1 cellular context compared by ENCODE assay signal in the genomic region with DNA sequence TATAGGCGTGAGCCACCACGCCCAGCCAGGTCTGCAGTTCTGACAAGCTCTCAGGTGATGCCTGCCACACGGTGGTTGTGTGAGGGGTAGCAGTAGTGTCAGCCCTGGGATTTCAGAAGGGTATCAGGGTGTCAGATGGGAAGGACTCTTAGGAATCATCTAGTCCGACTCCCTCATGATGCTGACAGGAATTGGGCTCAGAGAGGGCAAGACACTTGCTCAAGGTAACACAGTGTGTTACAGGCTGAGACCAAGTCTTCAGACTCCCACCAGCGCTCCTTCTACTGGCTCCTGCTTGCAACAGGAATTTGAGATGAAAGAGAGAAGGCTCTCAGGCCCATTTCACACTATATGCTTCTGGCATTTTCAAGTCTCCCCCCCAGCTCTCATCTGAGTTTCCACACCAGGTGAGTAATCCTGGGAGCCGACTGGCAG.
TF ChIP-seq lines count a peak whose summit lies in the region.

No MANE protein-coding gene starts in this region.

TF ChIP-seq in K562, 482 proteins besides CTCF, POLR2A, EP300 and RAD21 (continues in another document):
- TF ChIP-seq MED1 (CRISPR knock-in tag; IDR thresholded peaks at IDR 0.05; ENCODE audit: borderline replicate concordance) (no peak), UBTF (IDR thresholded peaks at IDR 0.05; ENCODE audit: borderline replicate concordance in 1 of 2, low read depth in 2 of 2, low read length in 2 of 2) (no peak), ZNF146 (CRISPR knock-in tag; IDR thresholded peaks at IDR 0.05; ENCODE audit: unreplicated experiment) (no peak), ZEB2 (IDR thresholded peaks at IDR 0.05) (no peak), EZH2 (IDR thresholded peaks at IDR 0.05; ENCODE audit: borderline replicate concordance, low read depth, low read length) (no peak), ZNF212 (CRISPR knock-in tag; IDR thresholded peaks at IDR 0.05) (no peak), ZNF699 (CRISPR knock-in tag; IDR thresholded peaks at IDR 0.05; ENCODE audit: insufficient replicate concordance) (no peak), ZNF77 (CRISPR knock-in tag; IDR thresholded peaks at IDR 0.05) (no peak), IRF1 (CRISPR knock-in tag; IDR thresholded peaks at IDR 0.05; ENCODE audit: borderline replicate concordance) (no peak), FOXP1 (CRISPR knock-in tag; IDR thresholded peaks at IDR 0.05) (no peak), PYGO2 (tag; IDR thresholded peaks at IDR 0.05) (no peak), E2F5 (CRISPR knock-in tag; IDR thresholded peaks at IDR 0.05) (no peak), ZFP36 (IDR thresholded peaks at IDR 0.05; ENCODE audit: low read depth, low read length, partially characterized antibody) (peak; percentile 90), GABPA (tag; conservative IDR thresholded peaks at IDR 0.05; ENCODE audit: low read depth) (no peak), ZNF324 (CRISPR knock-in tag; IDR thresholded peaks at IDR 0.05) (no peak), ZNF23 (CRISPR knock-in tag; IDR thresholded peaks at IDR 0.05) (no peak), C11orf30 (IDR thresholded peaks at IDR 0.05; ENCODE audit: low read depth) (no peak), PURB (CRISPR knock-in tag; IDR thresholded peaks at IDR 0.05; ENCODE audit: low read depth) (no peak), POLR2AphosphoS5 (IDR thresholded peaks at IDR 0.05; ENCODE audit: control insufficient read depth, insufficient read depth, low read depth, low read length) (no peak), FOXA3 (CRISPR knock-in tag; conservative IDR thresholded peaks at IDR 0.05 in 1 of 2, IDR thresholded peaks at IDR 0.05 in 1 of 2) (no peak), SMC3 (conservative IDR thresholded peaks at IDR 0.05; ENCODE audit: insufficient read depth, low read depth, low read length) (no peak), MYBL2 (IDR thresholded peaks at IDR 0.05; ENCODE audit: low read depth) (no peak), MYBL2 (CRISPR knock-in tag; IDR thresholded peaks at IDR 0.05; ENCODE audit: borderline replicate concordance) (no peak), PTBP1 (IDR thresholded peaks at IDR 0.05; ENCODE audit: low read depth, low read length) (peak; percentile 72; the same call in 1 of the 2 replicates), ARID2 (IDR thresholded peaks at IDR 0.05) (no peak), MIER1 (IDR thresholded peaks at IDR 0.05; ENCODE audit: low read depth) (peak; percentile 81), FOXM1 (IDR thresholded peaks at IDR 0.05; ENCODE audit: low read depth) (no peak), FOXM1 (CRISPR knock-in tag; IDR thresholded peaks at IDR 0.05; ENCODE audit: low read depth) (no peak), RCOR1 (IDR thresholded peaks at IDR 0.05; ENCODE audit: borderline replicate concordance in 1 of 2, low read depth in 2 of 2, low read length in 2 of 2) (0 out of 4 replicates have a peak, but pooled peaks of 1 of the 2 experiments have one; percentile 20), DMBX1 (CRISPR knock-in tag; IDR thresholded peaks at IDR 0.05; ENCODE audit: borderline replicate concordance) (no peak), SMARCA5 (IDR thresholded peaks at IDR 0.05) (peak; percentile 83; the same call in 1 of the 2 replicates), RBM15 (IDR thresholded peaks at IDR 0.05; ENCODE audit: insufficient read depth, low read length) (no peak), KDM1A (IDR thresholded peaks at IDR 0.05) (peak; percentile 39 to 60; a peak in 1 of 4 replicates), KDM2B (CRISPR knock-in tag; IDR thresholded peaks at IDR 0.05) (no peak), NFIX (CRISPR knock-in tag; IDR thresholded peaks at IDR 0.05; ENCODE audit: low read depth) (no peak), HNRNPK (IDR thresholded peaks at IDR 0.05; ENCODE audit: low read depth, low read length, poor library complexity, severe bottlenecking) (no peak), ZNF143 (CRISPR knock-in tag; IDR thresholded peaks at IDR 0.05) (no peak), MAZ (CRISPR knock-in tag; conservative IDR thresholded peaks at IDR 0.05 in 1 of 2, IDR thresholded peaks at IDR 0.05 in 1 of 2) (no peak), HMG20B (CRISPR knock-in tag; IDR thresholded peaks at IDR 0.05) (no peak), TAF9B (IDR thresholded peaks at IDR 0.05; ENCODE audit: partially characterized antibody) (no peak)
- TF ChIP-seq, protein P1, sequence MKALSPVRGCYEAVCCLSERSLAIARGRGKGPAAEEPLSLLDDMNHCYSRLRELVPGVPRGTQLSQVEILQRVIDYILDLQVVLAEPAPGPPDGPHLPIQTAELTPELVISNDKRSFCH (CRISPR knock-in tag; IDR thresholded peaks at IDR 0.05) = no peak
- TF ChIP-seq, protein P1 (tag; IDR thresholded peaks at IDR 0.05) = no peak
- TF ChIP-seq, protein P2, sequence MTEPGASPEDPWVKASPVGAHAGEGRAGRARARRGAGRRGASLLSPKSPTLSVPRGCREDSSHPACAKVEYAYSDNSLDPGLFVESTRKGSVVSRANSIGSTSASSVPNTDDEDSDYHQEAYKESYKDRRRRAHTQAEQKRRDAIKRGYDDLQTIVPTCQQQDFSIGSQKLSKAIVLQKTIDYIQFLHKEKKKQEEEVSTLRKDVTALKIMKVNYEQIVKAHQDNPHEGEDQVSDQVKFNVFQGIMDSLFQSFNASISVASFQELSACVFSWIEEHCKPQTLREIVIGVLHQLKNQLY (CRISPR knock-in tag; conservative IDR thresholded peaks at IDR 0.05) = no peak
- TF ChIP-seq, protein P3, sequence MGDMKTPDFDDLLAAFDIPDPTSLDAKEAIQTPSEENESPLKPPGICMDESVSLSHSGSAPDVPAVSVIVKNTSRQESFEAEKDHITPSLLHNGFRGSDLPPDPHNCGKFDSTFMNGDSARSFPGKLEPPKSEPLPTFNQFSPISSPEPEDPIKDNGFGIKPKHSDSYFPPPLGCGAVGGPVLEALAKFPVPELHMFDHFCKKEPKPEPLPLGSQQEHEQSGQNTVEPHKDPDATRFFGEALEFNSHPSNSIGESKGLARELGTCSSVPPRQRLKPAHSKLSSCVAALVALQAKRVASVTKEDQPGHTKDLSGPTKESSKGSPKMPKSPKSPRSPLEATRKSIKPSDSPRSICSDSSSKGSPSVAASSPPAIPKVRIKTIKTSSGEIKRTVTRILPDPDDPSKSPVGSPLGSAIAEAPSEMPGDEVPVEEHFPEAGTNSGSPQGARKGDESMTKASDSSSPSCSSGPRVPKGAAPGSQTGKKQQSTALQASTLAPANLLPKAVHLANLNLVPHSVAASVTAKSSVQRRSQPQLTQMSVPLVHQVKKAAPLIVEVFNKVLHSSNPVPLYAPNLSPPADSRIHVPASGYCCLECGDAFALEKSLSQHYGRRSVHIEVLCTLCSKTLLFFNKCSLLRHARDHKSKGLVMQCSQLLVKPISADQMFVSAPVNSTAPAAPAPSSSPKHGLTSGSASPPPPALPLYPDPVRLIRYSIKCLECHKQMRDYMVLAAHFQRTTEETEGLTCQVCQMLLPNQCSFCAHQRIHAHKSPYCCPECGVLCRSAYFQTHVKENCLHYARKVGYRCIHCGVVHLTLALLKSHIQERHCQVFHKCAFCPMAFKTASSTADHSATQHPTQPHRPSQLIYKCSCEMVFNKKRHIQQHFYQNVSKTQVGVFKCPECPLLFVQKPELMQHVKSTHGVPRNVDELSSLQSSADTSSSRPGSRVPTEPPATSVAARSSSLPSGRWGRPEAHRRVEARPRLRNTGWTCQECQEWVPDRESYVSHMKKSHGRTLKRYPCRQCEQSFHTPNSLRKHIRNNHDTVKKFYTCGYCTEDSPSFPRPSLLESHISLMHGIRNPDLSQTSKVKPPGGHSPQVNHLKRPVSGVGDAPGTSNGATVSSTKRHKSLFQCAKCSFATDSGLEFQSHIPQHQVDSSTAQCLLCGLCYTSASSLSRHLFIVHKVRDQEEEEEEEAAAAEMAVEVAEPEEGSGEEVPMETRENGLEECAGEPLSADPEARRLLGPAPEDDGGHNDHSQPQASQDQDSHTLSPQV (IDR thresholded peaks at IDR 0.05) = no peak
- TF ChIP-seq, protein P4, sequence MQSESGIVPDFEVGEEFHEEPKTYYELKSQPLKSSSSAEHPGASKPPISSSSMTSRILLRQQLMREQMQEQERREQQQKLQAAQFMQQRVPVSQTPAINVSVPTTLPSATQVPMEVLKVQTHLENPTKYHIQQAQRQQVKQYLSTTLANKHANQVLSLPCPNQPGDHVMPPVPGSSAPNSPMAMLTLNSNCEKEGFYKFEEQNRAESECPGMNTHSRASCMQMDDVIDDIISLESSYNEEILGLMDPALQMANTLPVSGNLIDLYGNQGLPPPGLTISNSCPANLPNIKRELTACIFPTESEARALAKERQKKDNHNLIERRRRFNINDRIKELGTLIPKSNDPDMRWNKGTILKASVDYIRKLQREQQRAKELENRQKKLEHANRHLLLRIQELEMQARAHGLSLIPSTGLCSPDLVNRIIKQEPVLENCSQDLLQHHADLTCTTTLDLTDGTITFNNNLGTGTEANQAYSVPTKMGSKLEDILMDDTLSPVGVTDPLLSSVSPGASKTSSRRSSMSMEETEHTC (IDR thresholded peaks at IDR 0.05) = no peak
- TF ChIP-seq, protein P5, sequence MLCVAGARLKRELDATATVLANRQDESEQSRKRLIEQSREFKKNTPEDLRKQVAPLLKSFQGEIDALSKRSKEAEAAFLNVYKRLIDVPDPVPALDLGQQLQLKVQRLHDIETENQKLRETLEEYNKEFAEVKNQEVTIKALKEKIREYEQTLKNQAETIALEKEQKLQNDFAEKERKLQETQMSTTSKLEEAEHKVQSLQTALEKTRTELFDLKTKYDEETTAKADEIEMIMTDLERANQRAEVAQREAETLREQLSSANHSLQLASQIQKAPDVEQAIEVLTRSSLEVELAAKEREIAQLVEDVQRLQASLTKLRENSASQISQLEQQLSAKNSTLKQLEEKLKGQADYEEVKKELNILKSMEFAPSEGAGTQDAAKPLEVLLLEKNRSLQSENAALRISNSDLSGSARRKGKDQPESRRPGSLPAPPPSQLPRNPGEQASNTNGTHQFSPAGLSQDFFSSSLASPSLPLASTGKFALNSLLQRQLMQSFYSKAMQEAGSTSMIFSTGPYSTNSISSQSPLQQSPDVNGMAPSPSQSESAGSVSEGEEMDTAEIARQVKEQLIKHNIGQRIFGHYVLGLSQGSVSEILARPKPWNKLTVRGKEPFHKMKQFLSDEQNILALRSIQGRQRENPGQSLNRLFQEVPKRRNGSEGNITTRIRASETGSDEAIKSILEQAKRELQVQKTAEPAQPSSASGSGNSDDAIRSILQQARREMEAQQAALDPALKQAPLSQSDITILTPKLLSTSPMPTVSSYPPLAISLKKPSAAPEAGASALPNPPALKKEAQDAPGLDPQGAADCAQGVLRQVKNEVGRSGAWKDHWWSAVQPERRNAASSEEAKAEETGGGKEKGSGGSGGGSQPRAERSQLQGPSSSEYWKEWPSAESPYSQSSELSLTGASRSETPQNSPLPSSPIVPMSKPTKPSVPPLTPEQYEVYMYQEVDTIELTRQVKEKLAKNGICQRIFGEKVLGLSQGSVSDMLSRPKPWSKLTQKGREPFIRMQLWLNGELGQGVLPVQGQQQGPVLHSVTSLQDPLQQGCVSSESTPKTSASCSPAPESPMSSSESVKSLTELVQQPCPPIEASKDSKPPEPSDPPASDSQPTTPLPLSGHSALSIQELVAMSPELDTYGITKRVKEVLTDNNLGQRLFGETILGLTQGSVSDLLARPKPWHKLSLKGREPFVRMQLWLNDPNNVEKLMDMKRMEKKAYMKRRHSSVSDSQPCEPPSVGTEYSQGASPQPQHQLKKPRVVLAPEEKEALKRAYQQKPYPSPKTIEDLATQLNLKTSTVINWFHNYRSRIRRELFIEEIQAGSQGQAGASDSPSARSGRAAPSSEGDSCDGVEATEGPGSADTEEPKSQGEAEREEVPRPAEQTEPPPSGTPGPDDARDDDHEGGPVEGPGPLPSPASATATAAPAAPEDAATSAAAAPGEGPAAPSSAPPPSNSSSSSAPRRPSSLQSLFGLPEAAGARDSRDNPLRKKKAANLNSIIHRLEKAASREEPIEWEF (CRISPR knock-in tag; IDR thresholded peaks at IDR 0.05) = no peak
- TF ChIP-seq, protein P6, sequence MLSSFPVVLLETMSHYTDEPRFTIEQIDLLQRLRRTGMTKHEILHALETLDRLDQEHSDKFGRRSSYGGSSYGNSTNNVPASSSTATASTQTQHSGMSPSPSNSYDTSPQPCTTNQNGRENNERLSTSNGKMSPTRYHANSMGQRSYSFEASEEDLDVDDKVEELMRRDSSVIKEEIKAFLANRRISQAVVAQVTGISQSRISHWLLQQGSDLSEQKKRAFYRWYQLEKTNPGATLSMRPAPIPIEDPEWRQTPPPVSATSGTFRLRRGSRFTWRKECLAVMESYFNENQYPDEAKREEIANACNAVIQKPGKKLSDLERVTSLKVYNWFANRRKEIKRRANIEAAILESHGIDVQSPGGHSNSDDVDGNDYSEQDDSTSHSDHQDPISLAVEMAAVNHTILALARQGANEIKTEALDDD (IDR thresholded peaks at IDR 0.05) = no peak
